In genomic region chr17:6543079-6544010, GRCh38 we compare ENCODE assay signal across 18 cellular contexts. TPM values are rescaled to one million over a fixed set of nuclear protein-coding genes. Genes with fewer than 3 reads are reported as not detected.
DNase-seq lines count a peak whose midpoint lies in the region; ATAC-seq and TF ChIP-seq lines count a peak whose summit lies in the region.
"Had no signal": no experiment of that assay in that cellular context is flagged by ENCODE, and none has a peak within 500 bp of the region (broad histone marks: within the 10 kb centered on the region; RNA-seq: fewer than 3 reads in every experiment).

No MANE protein-coding gene starts in this region.

- WGBS in IMR-90 (ENCODE audit: extremely low coverage in 2 of 2, insufficient read length in 1 of 2), 2 experiments: 80% methylated on average over 4 of the region's 16 CpGs; no CpG with 5 or more reads in 1 of the 2 experiments

- no peak overlapping the region for H2BK20ac ChIP-seq in IMR-90 (ENCODE audit: low read depth, low read length)

- no peaks in the 10 kb centered on the region for H3K4me1 ChIP-seq in IMR-90 (ENCODE audit: control insufficient read depth, insufficient read depth, low read length)
- peaks cover 4% of the 10 kb centered on the region for H3K4me1 ChIP-seq in lower lobe of right lung
- H3K4me1 ChIP-seq: BE2C had no signal

- H2BK15ac ChIP-seq in IMR-90 (ENCODE audit: low read depth, low read length): no peak overlapping the region

- POLR2A ChIA-PET in IMR-90 (lab: Charles Lee; ENCODE audit: unreplicated experiment): no interaction called here

- intact Hi-C loops in IMR-90 (cut with micrococcal nuclease) (no loop called here), lower lobe of right lung (cut with DNase I) (no loop called here)

- H3K27me3 ChIP-seq in IMR-90 (ENCODE audit: control insufficient read depth, insufficient read depth, low read length) (peaks cover 14% of the 10 kb centered on the region), lower lobe of right lung (ENCODE audit: low read depth) (no peaks in the 10 kb centered on the region)
- H3K27me3 ChIP-seq: BE2C had no signal

- CTCF ChIA-PET in IMR-90 (lab: Yijun Ruan, JAX): interaction anchor here (0.6 kb wide), 1 partner anchor 1468 kb away, joined by 3 read pairs; no protein-coding TSS in a partner anchor

- no peak overlapping the region for H2BK120ac ChIP-seq in IMR-90 (ENCODE audit: low read depth, low read length)

- TF ChIP-seq POLR2A in IMR-90 (IDR thresholded peaks at IDR 0.05; ENCODE audit: low read depth, low read length): no peak

- H4K91ac ChIP-seq in IMR-90 (ENCODE audit: insufficient read depth, low read depth, low read length): no peak overlapping the region

- no peak overlapping the region for H4K8ac ChIP-seq in IMR-90 (ENCODE audit: low read depth in 2 of 2, low read length in 2 of 2)

- H2BK5ac ChIP-seq in IMR-90 (ENCODE audit: low read depth, low read length, poor library complexity, severe bottlenecking): no peak overlapping the region

- H3K18ac ChIP-seq in IMR-90 (ENCODE audit: low read depth, low read length): no peak overlapping the region

- no peak overlapping the region for H3K23ac ChIP-seq in IMR-90 (ENCODE audit: low read depth, low read length)

- no peak overlapping the region for H3K4ac ChIP-seq in IMR-90 (ENCODE audit: low read depth, low read length)

- TF ChIP-seq CTCF in IMR-90 (conservative IDR thresholded peaks at IDR 0.05; ENCODE audit: low read depth, low read length) (no peak), lower lobe of right lung (IDR thresholded peaks at IDR 0.05) (no peak)

- no peak overlapping the region for H3K27ac ChIP-seq in IMR-90 (ENCODE audit: insufficient read depth, low read length)
- H3K27ac ChIP-seq in lower lobe of right lung: no peak overlapping the region
- H3K27ac ChIP-seq: HL-60 had no signal

- BruUV-seq in IMR-90 (replicated peaks; lab: Mats Ljungman, UMichigan): no TSS peak

- no peak overlapping the region for H2AFZ ChIP-seq in IMR-90 (replicated peaks; ENCODE audit: low read length, poor library complexity)

- H3K36me3 ChIP-seq in IMR-90 (ENCODE audit: control insufficient read depth, insufficient read depth, low read length) (no peaks in the 10 kb centered on the region), lower lobe of right lung (no peaks in the 10 kb centered on the region)
- H3K36me3 ChIP-seq: BE2C had no signal

- H3K4me2 ChIP-seq in IMR-90 (ENCODE audit: low read depth, low read length): no peak overlapping the region

- in situ Hi-C loops in IMR-90 (cut with MboI; ENCODE audit: low sequenced_read_pairs): no loop called here

- no peaks in the 10 kb centered on the region for H3K79me1 ChIP-seq in IMR-90 (ENCODE audit: low read depth in 1 of 2, low read length in 2 of 2)

- H3K9me3 ChIP-seq in IMR-90 (ENCODE audit: control insufficient read depth, insufficient read depth, low read length) (peaks cover 3% of the 10 kb centered on the region), lower lobe of right lung (peaks cover 4% of the 10 kb centered on the region)
- H3K9me3 ChIP-seq: BE2C had no signal

- no peak overlapping the region for H3K56ac ChIP-seq in IMR-90 (ENCODE audit: extremely low read depth, insufficient read depth, low read length)

- H3K9me1 ChIP-seq in IMR-90 (ENCODE audit: insufficient read depth, low read length): 0 out of 2 replicates have a peak, but pooled peaks cover 3% of the 10 kb centered on the region

- H3K4me3 ChIP-seq in IMR-90 (ENCODE audit: insufficient read depth, low read depth, low read length) (no peak overlapping the region), lower lobe of right lung (no peak overlapping the region)
- H3K4me3 ChIP-seq: K562 had no signal

- ATAC-seq in IMR-90 (ENCODE audit: low read depth): no peak
- peak in 1 of 2 donors; percentile 17 for ATAC-seq in lower lobe of right lung
- no peak for ATAC-seq in HG03342 (IDR thresholded peaks at IDR 0.05; ENCODE audit: unreplicated experiment)
- no peak for ATAC-seq in HG02798 (IDR thresholded peaks at IDR 0.05; ENCODE audit: poor library complexity, unreplicated experiment)
- ATAC-seq in HG03571 (IDR thresholded peaks at IDR 0.05; ENCODE audit: unreplicated experiment): no peak
- ATAC-seq: K562 had no signal

- H3K14ac ChIP-seq in IMR-90 (replicated peaks; ENCODE audit: low read depth, low read length): no peak overlapping the region

- H4K20me1 ChIP-seq in IMR-90 (ENCODE audit: insufficient read depth, low read length): no peaks in the 10 kb centered on the region

- H2AK9ac ChIP-seq in IMR-90 (replicated peaks; ENCODE audit: low read depth, low read length, poor library complexity): peak overlapping the region; percentile 48

- dilution Hi-C loops in IMR-90 (cut with HindIII; ENCODE audit: low sequenced_read_pairs, unreplicated experiment): no loop called here

- no peak overlapping the region for H3K9ac ChIP-seq in IMR-90 (ENCODE audit: low read depth, low read length)

- DNase-seq in IMR-90: no peak
- DNase-seq in cerebellar cortex (ENCODE audit: low spot score): peak; percentile 87
- DNase-seq in lower lobe of right lung: peak; percentile 19
- DNase-seq in stimulated activated CD4-positive, alpha-beta T cell treated with anti-CD3 and anti-CD28 coated beads, Interleukin-15, amount 100 ng/mL, for 24 hours: no peak
- DNase-seq: ACHN; BE2C; CD4-positive, alpha-beta memory T cell; DMS153; DMS79; GF-D8; GOT3; H7 had no signal

- no peak overlapping the region for H4K5ac ChIP-seq in IMR-90 (ENCODE audit: low read depth, low read length)

- no peak overlapping the region for H2AK5ac ChIP-seq in IMR-90 (ENCODE audit: low read depth, low read length)

- TF ChIP-seq RAD21 in IMR-90 (IDR thresholded peaks at IDR 0.05; ENCODE audit: low read length): no peak

TF ChIP-seq in IMR-90, 13 proteins besides CTCF, POLR2A, EP300 and RAD21:
- TF ChIP-seq NFE2L2 (IDR thresholded peaks at IDR 0.05; ENCODE audit: low read depth, low read length) (no peak), ELK1 (IDR thresholded peaks at IDR 0.05; ENCODE audit: borderline replicate concordance, low read depth, low read length) (no peak), MAZ (IDR thresholded peaks at IDR 0.05; ENCODE audit: borderline replicate concordance, low read depth, low read length) (no peak), CEBPB (IDR thresholded peaks at IDR 0.05; ENCODE audit: low read depth, low read length) (no peak), MAFK (IDR thresholded peaks at IDR 0.05; ENCODE audit: low read depth, low read length) (no peak), RFX5 (IDR thresholded peaks at IDR 0.05; ENCODE audit: low read depth, low read length) (no peak), BHLHE40 (IDR thresholded peaks at IDR 0.05; ENCODE audit: low read depth, low read length) (no peak), CHD1 (IDR thresholded peaks at IDR 0.05; ENCODE audit: low read depth, low read length) (no peak), FOS (IDR thresholded peaks at IDR 0.05; ENCODE audit: low read depth, low read length) (no peak), MXI1 (IDR thresholded peaks at IDR 0.05; ENCODE audit: borderline replicate concordance, low read depth, low read length) (no peak), SMC3 (IDR thresholded peaks at IDR 0.05; ENCODE audit: low read depth, low read length) (no peak), USF2 (IDR thresholded peaks at IDR 0.05; ENCODE audit: low read depth, low read length) (no peak), RCOR1 (IDR thresholded peaks at IDR 0.05; ENCODE audit: insufficient replicate concordance, low read length) (no peak)

RNA-seq across cellular contexts. Expression of gene PITPNM3, which starts 13.0 kb away (rescaled TPM):
- total RNA-seq in IMR-90 (2012; rRNA removed): 0.54 and 0.56 TPM in 2 replicates
- 1.7 and 2.0 TPM in 2 replicates for polyA plus RNA-seq in IMR-90 (2012; rRNA removed)
- polyA plus RNA-seq in IMR-90 (2012; cell fraction: cytosol; rRNA removed): 0.64 and 1.1 TPM in 2 replicates
- 2.9 and 5.2 TPM in 2 replicates for polyA plus RNA-seq in IMR-90 (2012; cell fraction: nucleus; rRNA removed; ENCODE audit: low replicate concordance)
- 12.3 TPM for total RNA-seq in lower lobe of right lung
- polyA plus RNA-seq: CD14-positive monocyte had no signal

Comparison
In these comparisons a context has a peak if more than half of its experiments do, and no peak if none do; other contexts are left out.
1. DNase-seq: peak in cerebellar cortex (single experiment) and lower lobe of right lung (single experiment); none in IMR-90 (single experiment) and stimulated activated CD4-positive, alpha-beta T cell treated with anti-CD3 and anti-CD28 coated beads, Interleukin-15, amount 100 ng/mL, for 24 hours (single experiment).